Comparison of ENCODE assay signal across 36 cellular contexts in genomic region chrX:79933938-79934337, GRCh38.
"Had no signal": no experiment of that assay in that cellular context is flagged by ENCODE, and none has a peak within 500 bp of the region (broad histone marks: within the 10 kb centered on the region; RNA-seq: fewer than 3 reads in every experiment).

No MANE protein-coding gene starts in this region.

- H3K9me3 ChIP-seq: MG63 had no signal

- DNase-seq: Karpas-422, Kasumi-1, MG63, MM.1S, MV-4-11, NCI-H1048, NCI-H1092, NCI-H1092 treated with DMSO at 0.1 percent for 48 hours, NCI-H1105, NCI-H1105 treated with DMSO at 0.1 percent for 48 hours, NCI-H1417, NCI-H1417 treated with DMSO at 0.1 percent for 48 hours, NCI-H1436, NCI-H1436 treated with DMSO at 0.1 percent for 48 hours, NCI-H146, NCI-H1694, NCI-H1694 treated with DMSO at 0.1 percent for 48 hours, NCI-H187, NCI-H187 treated with DMSO at 0.1 percent for 48 hours, NCI-H1930, NCI-H2029, NCI-H2029 treated with DMSO at 0.1 percent for 48 hours, NCI-H2081, NCI-H2081 treated with DMSO at 0.1 percent for 48 hours, NCI-H2107, NCI-H2171, NCI-H2171 treated with DMSO at 0.1 percent for 48 hours, NCI-H2227 treated with DMSO at 0.1 percent for 48 hours, NCI-H226, NCI-H345, NCI-H446, NCI-H446 treated with DMSO at 0.1 percent for 48 hours, NCI-H510A, NCI-H510A treated with DMSO at 0.1 percent for 48 hours, NCI-H524, NCI-H524 treated with DMSO at 0.1 percent for 48 hours had no signal

- H3K27me3 ChIP-seq: MG63 had no signal

- H3K4me3 ChIP-seq: MG63 had no signal

- H3K36me3 ChIP-seq: MG63 had no signal
